Comparison of ENCODE assay signal across 19 cellular contexts in genomic region chr17:1872976-1873375, GRCh38. TPM values are rescaled to one million over a fixed set of nuclear protein-coding genes. Genes with fewer than 3 reads are reported as not detected.
DNase-seq lines count a peak whose midpoint lies in the region; ATAC-seq and TF ChIP-seq lines count a peak whose summit lies in the region.
"Had no signal": no experiment of that assay in that cellular context is flagged by ENCODE, and none has a peak within 500 bp of the region (broad histone marks: within the 10 kb centered on the region; RNA-seq: fewer than 3 reads in every experiment).

No MANE protein-coding gene starts in this region.

- peaks cover 32% of the 10 kb centered on the region for H3K36me3 Mint-ChIP-seq in activated T-cell treated with anti-CD3 and anti-CD28 coated beads, Interleukin-2, amount 50 U/mL, for 4 hours (ENCODE audit: insufficient read depth)
- H3K36me3 Mint-ChIP-seq in activated T-helper 1 cell treated with anti-CD3 and anti-CD28 coated beads, Interleukin-12 subunit alpha, Interleukin-12 subunit beta, Interleukin-2, Interleukin-4 antibody, amounts not matched to agents 30 ng/mL and 10 ng/mL and 1 ng/mL, durations not matched to agents 14 hours and 24 hours and 36 hours (ENCODE audit: low read depth), result peaks cover 50% of the 10 kb centered on the region
- peaks cover 7 to 55% (median 28%) of the 10 kb centered on the region in 5 donors for H3K36me3 Mint-ChIP-seq in naive thymus-derived CD4-positive, alpha-beta T cell

- peak overlapping the region; percentile 88 for H3K27ac ChIP-seq in naive thymus-derived CD4-positive, alpha-beta T cell (ENCODE audit: low read depth, low read length)
- H3K27ac ChIP-seq: pancreas had no signal

- no peak for DNase-seq in activated T-cell treated with anti-CD3 and anti-CD28 coated beads, Interleukin-2, amount 50 U/mL, for 4 hours
- DNase-seq in activated T-cell treated with anti-CD3 and anti-CD28 coated beads for 4 hours (no peak), GM10248 (ENCODE audit: extremely low spot score) (peak; percentile 50), SKM-1 treated with dmso at 0.1 percent for 144 hours (lab: John Stamatoyannopoulos, UW; ENCODE audit: unreplicated experiment) (no peak), NCI-H2196 treated with DMSO at 0.1 percent for 48 hours (lab: John Stamatoyannopoulos, UW; ENCODE audit: unreplicated experiment) (no peak)
- no peak for DNase-seq in activated T-helper 1 cell treated with anti-CD3 and anti-CD28 coated beads, Interleukin-12 subunit alpha, Interleukin-12 subunit beta, Interleukin-2, Interleukin-4 antibody, amounts not matched to agents 30 ng/mL and 10 ng/mL and 1 ng/mL, durations not matched to agents 14 hours and 24 hours and 36 hours (ENCODE audit: low spot score)
- DNase-seq in naive thymus-derived CD4-positive, alpha-beta T cell, result peak in 1 of 9 donors; percentile 3
- DNase-seq: DMS79 treated with DMSO at 0.1 percent for 48 hours, left cardiac atrium, mesenchymal stem cell, naive B cell, OCI-M1, pancreas, Right ventricle myocardium superior, SW 1271, trophoblast cell had no signal

- H3K4me1 ChIP-seq in naive thymus-derived CD4-positive, alpha-beta T cell (ENCODE audit: control insufficient read depth in 2 of 2, insufficient read depth in 2 of 2, low read length in 2 of 2), result peaks cover 34 to 40% of the 10 kb centered on the region in 2 donors
- H3K4me1 ChIP-seq: pancreas had no signal

- no peak for TF ChIP-seq CTCF in GM10248 (IDR thresholded peaks at IDR 0.05; ENCODE audit: control extremely low read depth, extremely low read depth, low read depth, missing control alignments)

- peaks cover 13 to 32% (median 15%) of the 10 kb centered on the region in 3 experiments for H3K36me3 ChIP-seq in naive thymus-derived CD4-positive, alpha-beta T cell (ENCODE audit: control insufficient read depth in 2 of 3, insufficient read depth in 3 of 3, low read length in 3 of 3)

- no peaks in the 10 kb centered on the region for H3K9me3 Mint-ChIP-seq in activated T-cell treated with anti-CD3 and anti-CD28 coated beads, Interleukin-2, amount 50 U/mL, for 4 hours
- no peaks in the 10 kb centered on the region for H3K9me3 Mint-ChIP-seq in activated T-helper 1 cell treated with anti-CD3 and anti-CD28 coated beads, Interleukin-12 subunit alpha, Interleukin-12 subunit beta, Interleukin-2, Interleukin-4 antibody, amounts not matched to agents 30 ng/mL and 10 ng/mL and 1 ng/mL, durations not matched to agents 14 hours and 24 hours and 36 hours
- peaks cover 0 to 4% (median 0%) of the 10 kb centered on the region in 11 donors for H3K9me3 Mint-ChIP-seq in naive thymus-derived CD4-positive, alpha-beta T cell
- H3K9me3 Mint-ChIP-seq: brain, naive B cell had no signal

- H3K9me3 ChIP-seq in naive thymus-derived CD4-positive, alpha-beta T cell (ENCODE audit: control insufficient read depth in 2 of 3, low read length in 3 of 3), result no peaks in the 10 kb centered on the region
- H3K9me3 ChIP-seq: pancreas had no signal

- H3K27me3 Mint-ChIP-seq in activated T-cell treated with anti-CD3 and anti-CD28 coated beads, Interleukin-2, amount 50 U/mL, for 4 hours (ENCODE audit: low read depth), result no peaks in the 10 kb centered on the region
- no peaks in the 10 kb centered on the region for H3K27me3 Mint-ChIP-seq in activated T-helper 1 cell treated with anti-CD3 and anti-CD28 coated beads, Interleukin-12 subunit alpha, Interleukin-12 subunit beta, Interleukin-2, Interleukin-4 antibody, amounts not matched to agents 30 ng/mL and 10 ng/mL and 1 ng/mL, durations not matched to agents 14 hours and 24 hours and 36 hours (ENCODE audit: insufficient read depth)
- no peaks in the 10 kb centered on the region for H3K27me3 Mint-ChIP-seq in naive thymus-derived CD4-positive, alpha-beta T cell
- H3K27me3 Mint-ChIP-seq: naive B cell had no signal

- H3K4me3 ChIP-seq in naive thymus-derived CD4-positive, alpha-beta T cell (ENCODE audit: low read length), result no peak overlapping the region
- H3K4me3 ChIP-seq: pancreas had no signal

- POLR2A ChIA-PET in GM10248 (lab: Yijun Ruan, JAX), result no interaction called here
- POLR2A ChIA-PET in naive thymus-derived CD4-positive, alpha-beta T cell (lab: Charles Lee), result interaction anchor here (0.6 kb wide), 1 partner anchor 175 kb away, joined by 6 read pairs; no protein-coding TSS in a partner anchor

- CTCF ChIA-PET in GM10248 (lab: Yijun Ruan, JAX), result no interaction called here
- CTCF ChIA-PET in naive thymus-derived CD4-positive, alpha-beta T cell (lab: Charles Lee), result no interaction called here

- intact Hi-C loops in activated T-helper 1 cell treated with anti-CD3 and anti-CD28 coated beads, Interleukin-12 subunit alpha, Interleukin-12 subunit beta, Interleukin-2, Interleukin-4 antibody, amounts not matched to agents 30 ng/mL and 10 ng/mL and 1 ng/mL, durations not matched to agents 14 hours and 24 hours and 36 hours (cut with micrococcal nuclease), result loop anchor here (1.0 to 5.0 kb wide), 3 partner anchors 156 to 393 kb away; partner anchors contain the start of gene OVCA2
- intact Hi-C loops in naive thymus-derived CD4-positive, alpha-beta T cell (cut with micrococcal nuclease), result loop anchor here (1.0 to 10.0 kb wide), 5 partner anchors 152 to 529 kb away; partner anchors contain the start of genes MNT (in 1 of the 2), OVCA2 (in 1 of the 2) and RTN4RL1 (in 1 of the 2)

- no peaks in the 10 kb centered on the region for H3K27me3 ChIP-seq in naive thymus-derived CD4-positive, alpha-beta T cell (ENCODE audit: control insufficient read depth in 2 of 2, insufficient read depth in 2 of 2, low read length in 2 of 2)
- H3K27me3 ChIP-seq: pancreas had no signal

- peak overlapping the region; percentile 58 for H3K4me3 Mint-ChIP-seq in activated T-cell treated with anti-CD3 and anti-CD28 coated beads, Interleukin-2, amount 50 U/mL, for 4 hours
- H3K4me3 Mint-ChIP-seq in activated T-helper 1 cell treated with anti-CD3 and anti-CD28 coated beads, Interleukin-12 subunit alpha, Interleukin-12 subunit beta, Interleukin-2, Interleukin-4 antibody, amounts not matched to agents 30 ng/mL and 10 ng/mL and 1 ng/mL, durations not matched to agents 14 hours and 24 hours and 36 hours, result peak overlapping the region; percentile 75
- peak overlapping the region; percentile 48 to 93 (median 74) for H3K4me3 Mint-ChIP-seq in naive thymus-derived CD4-positive, alpha-beta T cell
- H3K4me3 Mint-ChIP-seq: brain, naive B cell had no signal

- peaks cover 56% of the 10 kb centered on the region for H3K4me1 Mint-ChIP-seq in activated T-cell treated with anti-CD3 and anti-CD28 coated beads, Interleukin-2, amount 50 U/mL, for 4 hours (ENCODE audit: low read depth)
- H3K4me1 Mint-ChIP-seq in activated T-helper 1 cell treated with anti-CD3 and anti-CD28 coated beads, Interleukin-12 subunit alpha, Interleukin-12 subunit beta, Interleukin-2, Interleukin-4 antibody, amounts not matched to agents 30 ng/mL and 10 ng/mL and 1 ng/mL, durations not matched to agents 14 hours and 24 hours and 36 hours (ENCODE audit: low read depth), result peaks cover 82% of the 10 kb centered on the region
- H3K4me1 Mint-ChIP-seq in naive thymus-derived CD4-positive, alpha-beta T cell, result peaks cover 43 to 81% (median 63%) of the 10 kb centered on the region in 7 donors
- H3K4me1 Mint-ChIP-seq: brain, naive B cell had no signal

- ATAC-seq in activated T-cell treated with anti-CD3 and anti-CD28 coated beads, Interleukin-2, amount 50 U/mL, for 4 hours, result peak; percentile 60 to 61
- ATAC-seq in naive thymus-derived CD4-positive, alpha-beta T cell, result no peak
- ATAC-seq in HG03280 (IDR thresholded peaks at IDR 0.05; ENCODE audit: unreplicated experiment), result no peak
- ATAC-seq: left cardiac atrium, pancreas, sciatic nerve had no signal

- peak overlapping the region; percentile 99 for H3K27ac Mint-ChIP-seq in activated T-helper 1 cell treated with anti-CD3 and anti-CD28 coated beads, Interleukin-12 subunit alpha, Interleukin-12 subunit beta, Interleukin-2, Interleukin-4 antibody, amounts not matched to agents 30 ng/mL and 10 ng/mL and 1 ng/mL, durations not matched to agents 14 hours and 24 hours and 36 hours
- H3K27ac Mint-ChIP-seq in naive thymus-derived CD4-positive, alpha-beta T cell, result peak overlapping the region; percentile 79 to 99 (median 94)
- H3K27ac Mint-ChIP-seq: naive B cell had no signal

RNA-seq across cellular contexts. Expression of gene RPA1, which starts 43.2 kb away (rescaled TPM):
- 100 to 1,000 TPM; 138 to 151 (median 141) TPM for total RNA-seq in activated T-cell treated with anti-CD3 and anti-CD28 coated beads, Interleukin-2, amount 50 U/mL, for 4 hours
- 266 and 269 TPM in 2 replicates for total RNA-seq in activated T-helper 1 cell treated with anti-CD3 and anti-CD28 coated beads, Interleukin-12 subunit alpha, Interleukin-12 subunit beta, Interleukin-2, Interleukin-4 antibody, amounts not matched to agents 30 ng/mL and 10 ng/mL and 1 ng/mL, durations not matched to agents 14 hours and 24 hours and 36 hours
- total RNA-seq in naive thymus-derived CD4-positive, alpha-beta T cell, result 100 to 1,000 TPM in 3 of 5 experiments, 10 to 100 TPM in 2; 57.8 to 264 (median 110) TPM
- polyA plus RNA-seq in naive thymus-derived CD4-positive, alpha-beta T cell, result 10 to 100 TPM; 80.0 to 85.2 TPM

RNA-seq across cellular contexts. Expression of gene SMYD4, which starts 43.3 kb away (rescaled TPM):
- total RNA-seq in activated T-cell treated with anti-CD3 and anti-CD28 coated beads, Interleukin-2, amount 50 U/mL, for 4 hours, result 10 to 100 TPM; 14.2 to 15.2 (median 14.8) TPM
- 28.4 and 33.4 TPM in 2 replicates for total RNA-seq in activated T-helper 1 cell treated with anti-CD3 and anti-CD28 coated beads, Interleukin-12 subunit alpha, Interleukin-12 subunit beta, Interleukin-2, Interleukin-4 antibody, amounts not matched to agents 30 ng/mL and 10 ng/mL and 1 ng/mL, durations not matched to agents 14 hours and 24 hours and 36 hours
- total RNA-seq in naive thymus-derived CD4-positive, alpha-beta T cell, result 10 to 100 TPM; 19.8 to 38.4 (median 32.5) TPM
- polyA plus RNA-seq in naive thymus-derived CD4-positive, alpha-beta T cell, result 10 to 100 TPM in 1 of 2 donors, 1 to 10 TPM in 1; 9.7 to 18.0 TPM

Comparison
In these comparisons a context has a peak if more than half of its experiments do, and no peak if none do; other contexts are left out.
1. ATAC-seq: peak in activated T-cell treated with anti-CD3 and anti-CD28 coated beads, Interleukin-2, amount 50 U/mL, for 4 hours (2 of 2); none in naive thymus-derived CD4-positive, alpha-beta T cell (single experiment) and HG03280 (single experiment).
2. Peak in every context shown above with its lines, with median percentiles within 50 percentile points of each other: H3K4me3 Mint-ChIP-seq.